24 cellular contexts compared by ENCODE assay signal in the genomic region with DNA sequence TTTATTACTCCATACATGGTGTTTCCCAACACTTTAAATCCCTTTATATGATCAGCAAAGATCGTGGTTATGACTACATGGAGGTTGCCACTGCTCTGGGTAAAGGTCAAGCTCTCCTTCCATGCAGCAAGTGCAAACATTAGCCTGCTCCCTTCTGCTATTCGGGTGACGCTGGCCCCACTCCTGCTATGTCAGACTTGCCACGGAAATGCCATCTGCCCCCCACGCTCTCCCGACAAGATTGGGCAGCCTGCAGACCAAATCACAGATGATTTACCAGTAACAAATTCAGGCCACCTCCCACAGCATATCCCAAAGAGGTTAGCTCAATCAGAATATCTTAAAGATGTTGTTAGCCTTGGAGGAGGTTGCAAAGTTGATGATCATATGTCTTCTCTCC.
DNase-seq lines count a peak whose midpoint lies in the region; ATAC-seq and TF ChIP-seq lines count a peak whose summit lies in the region.
"Had no signal": no experiment of that assay in that cellular context is flagged by ENCODE, and none has a peak within 500 bp of the region (broad histone marks: within the 10 kb centered on the region; RNA-seq: fewer than 3 reads in every experiment).

No MANE protein-coding gene starts in this region.

- H3K27ac Mint-ChIP-seq in neural crest cell (ENCODE audit: unreplicated experiment) = peak overlapping the region; percentile 68
- no peak overlapping the region for H3K27ac Mint-ChIP-seq in activated T-cell treated with anti-CD3 and anti-CD28 coated beads, Interleukin-2, amount 50 U/mL, for 24 hours
- H3K27ac Mint-ChIP-seq: CD14-positive monocyte; CD4-positive, alpha-beta memory T cell; CD8-positive, alpha-beta memory T cell had no signal

- H3K36me3 ChIP-seq in esophagus muscularis mucosa = no peaks in the 10 kb centered on the region
- H3K36me3 ChIP-seq: BE2C, BLaER1 had no signal

- intact Hi-C loops in esophagus muscularis mucosa (cut with DNase I) = no loop called here

- no peak for TF ChIP-seq POLR2A in esophagus muscularis mucosa (IDR thresholded peaks at IDR 0.05; ENCODE audit: low read depth)

- WGBS in esophagus muscularis mucosa = 87% methylated on average over 6 of the region's 6 CpGs

- peaks cover 0 to 27% (median 2%) of the 10 kb centered on the region in 4 donors for H3K27me3 ChIP-seq in esophagus muscularis mucosa
- H3K27me3 ChIP-seq: BE2C, BLaER1 had no signal

- no peak overlapping the region for H3K4me3 ChIP-seq in esophagus muscularis mucosa
- H3K4me3 ChIP-seq: BLaER1, GM12878 had no signal

- DNase-seq in esophagus muscularis mucosa (ENCODE audit: extremely low spot score) (peak; percentile 88), left lobe of liver (ENCODE audit: low spot score) (no peak), neural crest cell (ENCODE audit: low read depth, low spot score) (no peak), SKM-1 (lab: John Stamatoyannopoulos, UW; ENCODE audit: unreplicated experiment) (no peak)
- DNase-seq in activated T-cell treated with anti-CD3 and anti-CD28 coated beads, Interleukin-2, amount 50 U/mL, for 24 hours = no peak
- DNase-seq in stimulated activated CD4-positive, alpha-beta T cell treated with anti-CD3 and anti-CD28 coated beads, Interleukin-4, amount 100 ng/mL, for 4 hours = no peak
- DNase-seq: 8988T; ACHN; BE2C; C1 segment of cervical spinal cord; CD4-positive, alpha-beta memory T cell; CD4-positive, CD25-positive, alpha-beta regulatory T cell; CD8-positive, alpha-beta memory T cell; COR-L47; DMS 273 treated with DMSO at 0.1 percent for 48 hours; DMS153; DMS53; DMS79; DND-41; EL; GDM1 had no signal

- no peaks in the 10 kb centered on the region for H3K36me3 Mint-ChIP-seq in neural crest cell (ENCODE audit: low read depth)
- H3K36me3 Mint-ChIP-seq in activated T-cell treated with anti-CD3 and anti-CD28 coated beads, Interleukin-2, amount 50 U/mL, for 24 hours (ENCODE audit: low read depth) = no peaks in the 10 kb centered on the region
- H3K36me3 Mint-ChIP-seq: CD14-positive monocyte; CD4-positive, alpha-beta memory T cell; CD4-positive, CD25-positive, alpha-beta regulatory T cell; CD8-positive, alpha-beta memory T cell had no signal

- TF ChIP-seq CTCF in esophagus muscularis mucosa (IDR thresholded peaks at IDR 0.05) (no peak), neural crest cell (conservative IDR thresholded peaks at IDR 0.05) (no peak)

- no peaks in the 10 kb centered on the region for H3K27me3 Mint-ChIP-seq in neural crest cell (ENCODE audit: low read depth)
- H3K27me3 Mint-ChIP-seq in activated T-cell treated with anti-CD3 and anti-CD28 coated beads, Interleukin-2, amount 50 U/mL, for 24 hours = peaks cover 2% of the 10 kb centered on the region
- H3K27me3 Mint-ChIP-seq: CD4-positive, CD25-positive, alpha-beta regulatory T cell had no signal

- TF ChIP-seq EP300 in esophagus muscularis mucosa (IDR thresholded peaks at IDR 0.05) = no peak

- H3K9me3 Mint-ChIP-seq in neural crest cell = no peaks in the 10 kb centered on the region
- no peaks in the 10 kb centered on the region for H3K9me3 Mint-ChIP-seq in activated T-cell treated with anti-CD3 and anti-CD28 coated beads, Interleukin-2, amount 50 U/mL, for 24 hours
- H3K9me3 Mint-ChIP-seq: CD4-positive, alpha-beta memory T cell; CD4-positive, CD25-positive, alpha-beta regulatory T cell; CD8-positive, alpha-beta memory T cell had no signal

- H3K4me1 Mint-ChIP-seq in neural crest cell = no peaks in the 10 kb centered on the region
- H3K4me1 Mint-ChIP-seq in activated T-cell treated with anti-CD3 and anti-CD28 coated beads, Interleukin-2, amount 50 U/mL, for 24 hours (ENCODE audit: low read depth) = no peaks in the 10 kb centered on the region
- H3K4me1 Mint-ChIP-seq: CD4-positive, CD25-positive, alpha-beta regulatory T cell; CD8-positive, alpha-beta memory T cell had no signal

- H3K27ac ChIP-seq in esophagus muscularis mucosa (replicated peaks in 1 of 4) = no peak overlapping the region
- H3K27ac ChIP-seq: BLaER1 had no signal

- no peaks in the 10 kb centered on the region for H3K4me1 ChIP-seq in esophagus muscularis mucosa
- H3K4me1 ChIP-seq: BE2C had no signal

- H3K9me3 ChIP-seq in esophagus muscularis mucosa = no peaks in the 10 kb centered on the region
- H3K9me3 ChIP-seq: BE2C, BLaER1 had no signal

- ATAC-seq in left lobe of liver = peak; percentile 47
- ATAC-seq: GM12878 had no signal

- H3K4me3 Mint-ChIP-seq in neural crest cell = no peak overlapping the region
- H3K4me3 Mint-ChIP-seq in activated T-cell treated with anti-CD3 and anti-CD28 coated beads, Interleukin-2, amount 50 U/mL, for 24 hours = no peak overlapping the region
- H3K4me3 Mint-ChIP-seq: CD14-positive monocyte; CD4-positive, alpha-beta memory T cell; CD4-positive, CD25-positive, alpha-beta regulatory T cell had no signal
